In the genomic region with DNA sequence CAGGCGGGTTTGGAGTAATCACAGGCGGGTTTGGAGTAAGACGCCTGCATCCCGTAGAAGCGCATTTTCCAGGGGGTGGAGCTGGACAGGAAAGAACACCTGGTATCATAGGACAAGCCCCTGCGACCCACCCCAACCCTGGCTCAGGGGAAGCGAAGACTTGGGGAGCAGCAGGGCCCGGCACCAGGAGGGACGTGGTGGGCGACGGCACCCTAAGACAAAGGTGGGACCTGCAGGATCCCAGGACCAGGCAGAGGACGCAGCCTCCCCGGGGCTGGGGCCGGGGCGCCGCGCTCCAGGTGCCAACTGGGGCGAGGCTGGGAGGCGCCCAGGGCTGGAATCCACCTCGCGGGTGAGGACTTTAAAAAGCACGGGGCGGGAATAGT, we compare ENCODE assay signal across 8 cellular contexts. TPM values are rescaled to one million over a fixed set of nuclear protein-coding genes. Genes with fewer than 3 reads are reported as not detected.
DNase-seq lines count a peak whose midpoint lies in the region; ATAC-seq and TF ChIP-seq lines count a peak whose summit lies in the region.

No MANE protein-coding gene starts in this region.

- no peak for TF ChIP-seq POLR2A in Peyer's patch (IDR thresholded peaks at IDR 0.05)

- ATAC-seq in HG02642 (IDR thresholded peaks at IDR 0.05; ENCODE audit: poor library complexity, unreplicated experiment), result peak; percentile 44
- ATAC-seq in naive thymus-derived CD4-positive, alpha-beta T cell, result no peak

- peak overlapping the region; percentile 83 to 96 (median 92) for H3K4me3 Mint-ChIP-seq in naive thymus-derived CD4-positive, alpha-beta T cell

- POLR2A ChIA-PET in naive thymus-derived CD4-positive, alpha-beta T cell (lab: Charles Lee), result no interaction called here

- H3K4me3 ChIP-seq in GM12864 (ENCODE audit: low read depth, low read length) (peak overlapping the region; percentile 77), Peyer's patch (peak overlapping the region; percentile 59 to 88 (median 70)), epithelial cell of esophagus (ENCODE audit: low read length) (peak overlapping the region; percentile 80)
- H3K4me3 ChIP-seq in naive thymus-derived CD4-positive, alpha-beta T cell (ENCODE audit: low read length), result peak overlapping the region; percentile 60

- no peak for DNase-seq in GM12864 (ENCODE audit: low read depth)
- DNase-seq in Peyer's patch, result peak in 2 of 3 donors; percentile 51 to 65
- DNase-seq in epithelial cell of esophagus (ENCODE audit: low read depth), result peak; percentile 28
- peak in 2 of 9 donors; percentile 2 to 4 for DNase-seq in naive thymus-derived CD4-positive, alpha-beta T cell
- DNase-seq in NCI-H774 (lab: John Stamatoyannopoulos, UW), result no peak
- DNase-seq in SHP77 (lab: John Stamatoyannopoulos, UW), result no peak
- no peak for DNase-seq in stimulated activated CD4-positive, alpha-beta T cell treated with anti-CD3 and anti-CD28 coated beads, Interleukin-4, amount 100 ng/mL, for 4 hours

- H3K27ac ChIP-seq in Peyer's patch, result peak overlapping the region; percentile 70 to 83 (median 76)
- H3K27ac ChIP-seq in naive thymus-derived CD4-positive, alpha-beta T cell (ENCODE audit: low read depth, low read length), result peak overlapping the region; percentile 70

- TF ChIP-seq CTCF in GM12864 (IDR thresholded peaks at IDR 0.05; ENCODE audit: low read depth, low read length, missing control alignments), result no peak
- TF ChIP-seq CTCF in Peyer's patch (IDR thresholded peaks at IDR 0.05), result no peak
- TF ChIP-seq CTCF in epithelial cell of esophagus (IDR thresholded peaks at IDR 0.05; ENCODE audit: insufficient read depth, low read depth, low read length, missing control alignments), result no peak

- peaks cover 0 to 13% (median 0%) of the 10 kb centered on the region in 4 donors for H3K4me1 ChIP-seq in Peyer's patch
- H3K4me1 ChIP-seq in naive thymus-derived CD4-positive, alpha-beta T cell (ENCODE audit: control insufficient read depth in 2 of 2, insufficient read depth in 2 of 2, low read length in 2 of 2), result peaks cover 0 to 3% of the 10 kb centered on the region in 2 donors

- H3K4me1 Mint-ChIP-seq in naive thymus-derived CD4-positive, alpha-beta T cell, result peaks cover 19 to 35% (median 32%) of the 10 kb centered on the region in 7 donors

- no peaks in the 10 kb centered on the region for H3K27me3 Mint-ChIP-seq in naive thymus-derived CD4-positive, alpha-beta T cell

- peaks cover 7 to 88% (median 30%) of the 10 kb centered on the region in 11 donors for H3K9me3 Mint-ChIP-seq in naive thymus-derived CD4-positive, alpha-beta T cell

- H3K27me3 ChIP-seq in Peyer's patch, result no peaks in the 10 kb centered on the region
- no peaks in the 10 kb centered on the region for H3K27me3 ChIP-seq in naive thymus-derived CD4-positive, alpha-beta T cell (ENCODE audit: control insufficient read depth in 2 of 2, insufficient read depth in 2 of 2, low read length in 2 of 2)

- intact Hi-C loops in naive thymus-derived CD4-positive, alpha-beta T cell (cut with micrococcal nuclease), result loop anchor here (1.0 to 10.0 kb wide), 5 partner anchors 51 to 179 kb away; partner anchors contain the start of genes ZNF320 (in 1 of the 2), ZNF611 (in 1 of the 2), ZNF816 (in 1 of the 2) and ZNF83 (in 1 of the 2)

- H3K36me3 ChIP-seq in Peyer's patch, result peaks cover 0 to 18% (median 0%) of the 10 kb centered on the region in 3 donors
- peaks cover 0 to 9% (median 0%) of the 10 kb centered on the region in 3 experiments for H3K36me3 ChIP-seq in naive thymus-derived CD4-positive, alpha-beta T cell (ENCODE audit: control insufficient read depth in 2 of 3, insufficient read depth in 3 of 3, low read length in 3 of 3)

- CTCF ChIA-PET in naive thymus-derived CD4-positive, alpha-beta T cell (lab: Charles Lee), result no interaction called here

- H3K27ac Mint-ChIP-seq in naive thymus-derived CD4-positive, alpha-beta T cell, result peak overlapping the region in 8 of 9 donors; percentile 11 to 93 (median 78)

- peaks cover 3 to 47% (median 46%) of the 10 kb centered on the region in 5 donors for H3K36me3 Mint-ChIP-seq in naive thymus-derived CD4-positive, alpha-beta T cell

- no peaks in the 10 kb centered on the region for H3K9me3 ChIP-seq in Peyer's patch
- peaks cover 0 to 18% (median 0%) of the 10 kb centered on the region in 3 experiments for H3K9me3 ChIP-seq in naive thymus-derived CD4-positive, alpha-beta T cell (ENCODE audit: control insufficient read depth in 2 of 3, low read length in 3 of 3)

RNA-seq across cellular contexts. Expression of gene ZNF600, which starts 0.5 kb away (rescaled TPM):
- 10 to 100 TPM; 28.1 to 59.3 (median 42.8) TPM for total RNA-seq in Peyer's patch
- 10 to 100 TPM in 4 of 5 experiments, 1 to 10 TPM in 1; 6.7 to 30.0 (median 19.8) TPM for total RNA-seq in naive thymus-derived CD4-positive, alpha-beta T cell
- polyA plus RNA-seq in naive thymus-derived CD4-positive, alpha-beta T cell, result 10 to 100 TPM in 1 of 2 donors, 1 to 10 TPM in 1; 5.2 to 17.2 TPM

RNA-seq across cellular contexts. Expression of gene ZNF28, which starts 35.4 kb away (rescaled TPM):
- 10 to 100 TPM in 3 of 4 donors, 1 to 10 TPM in 1; 9.5 to 16.9 (median 12.8) TPM for total RNA-seq in Peyer's patch
- 10 to 100 TPM in 3 of 5 experiments, 1 to 10 TPM in 2; 6.5 to 26.0 (median 21.0) TPM for total RNA-seq in naive thymus-derived CD4-positive, alpha-beta T cell
- polyA plus RNA-seq in naive thymus-derived CD4-positive, alpha-beta T cell, result 10 to 100 TPM; 10.2 to 14.4 TPM

RNA-seq across cellular contexts. Expression of gene ZNF611, which starts 51.2 kb away (rescaled TPM):
- 10 to 100 TPM; 14.5 to 19.0 (median 16.3) TPM for total RNA-seq in Peyer's patch
- 10 to 100 TPM; 23.4 to 56.0 (median 36.8) TPM for total RNA-seq in naive thymus-derived CD4-positive, alpha-beta T cell
- polyA plus RNA-seq in naive thymus-derived CD4-positive, alpha-beta T cell, result 10 to 100 TPM; 32.6 to 43.5 TPM

Comparison
In these comparisons a context has a peak if more than half of its experiments do, and no peak if none do; other contexts are left out.
1. DNase-seq: peak in Peyer's patch (2 of 3) and epithelial cell of esophagus (single experiment); none in GM12864 (single experiment), NCI-H774 (single experiment), SHP77 (0 of 2) and stimulated activated CD4-positive, alpha-beta T cell treated with anti-CD3 and anti-CD28 coated beads, Interleukin-4, amount 100 ng/mL, for 4 hours (0 of 2).
2. Peak in every context shown above with its lines, with median percentiles within 50 percentile points of each other: H3K4me3 ChIP-seq.